In genomic region chr10:126175586-126176258, GRCh38 we compare ENCODE assay signal across 1 cellular context.
TF ChIP-seq lines count a peak whose summit lies in the region.

No MANE protein-coding gene starts in this region.

TF ChIP-seq in K562, 482 proteins besides CTCF, POLR2A, EP300 and RAD21:
- TF ChIP-seq GTF2E2 (tag; IDR thresholded peaks at IDR 0.05) (no peak), C11orf30 (IDR thresholded peaks at IDR 0.05; ENCODE audit: low read depth) (peak; percentile 35; the same call in 1 of the 2 replicates)
